ENCODE assay signal across 9 cellular contexts in the genomic region with DNA sequence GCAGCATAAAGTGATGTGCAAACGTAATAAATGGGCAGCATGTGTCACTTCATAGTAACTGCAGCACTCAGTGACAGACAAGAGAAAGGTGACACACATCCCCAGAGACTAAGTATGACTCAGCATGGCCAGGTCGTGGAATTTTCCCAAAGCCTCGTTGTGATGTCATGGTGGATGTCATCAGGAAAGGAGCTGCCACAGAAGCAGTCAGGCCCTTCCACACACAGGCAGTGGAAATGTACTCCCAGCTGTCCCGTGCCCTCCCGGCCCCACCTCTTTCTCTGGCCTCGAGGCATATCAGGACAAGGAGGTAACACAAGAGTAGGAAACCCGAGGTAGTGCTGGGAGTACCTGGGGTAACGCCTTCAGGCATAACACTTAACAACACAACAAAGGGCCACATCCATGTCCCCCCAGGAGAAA. TPM values are rescaled to one million over a fixed set of nuclear protein-coding genes. Genes with fewer than 3 reads are reported as not detected.
DNase-seq lines count a peak whose midpoint lies in the region; ATAC-seq, FAIRE-seq and TF ChIP-seq lines count a peak whose summit lies in the region.
"Had no signal": no experiment of that assay in that cellular context is flagged by ENCODE, and none has a peak within 500 bp of the region (broad histone marks: within the 10 kb centered on the region; RNA-seq: fewer than 3 reads in every experiment).

No MANE protein-coding gene starts in this region.

- TF ChIP-seq CTCF in AG10803 (conservative IDR thresholded peaks at IDR 0.05; ENCODE audit: low read length) (no peak), left lung (IDR thresholded peaks at IDR 0.05) (no peak)

- DNase-seq in AG10803 (ENCODE audit: low read depth) (peak; percentile 69), HK-2 (ENCODE audit: unreplicated experiment) (peak; percentile 68), adipocyte (ENCODE audit: low read depth) (peak; percentile 63), left lung (no peak), urothelium cell line (ENCODE audit: low spot score) (peak; percentile 79), amniotic stem cell (lab: John Stamatoyannopoulos, UW) (no peak), NCI-H1092 (lab: John Stamatoyannopoulos, UW) (no peak), DMS79 (lab: John Stamatoyannopoulos, UW) (no peak)

- peak; percentile 30 for FAIRE-seq in urothelium cell line (lab: Jason Lieb, UNC)

- no peak overlapping the region for H3K4me3 ChIP-seq in AG10803 (ENCODE audit: low read length)
- no peak overlapping the region for H3K4me3 ChIP-seq in adipocyte (ENCODE audit: low read length)
- no peak overlapping the region for H3K4me3 ChIP-seq in left lung
- H3K4me3 ChIP-seq: ascending aorta had no signal

- H3K36me3 ChIP-seq in adipocyte (ENCODE audit: control insufficient read depth, insufficient read depth, low read length, severe bottlenecking), result peaks cover 12% of the 10 kb centered on the region
- no peaks in the 10 kb centered on the region for H3K36me3 ChIP-seq in left lung
- H3K36me3 ChIP-seq: ascending aorta had no signal

- H3K9ac ChIP-seq in adipocyte (ENCODE audit: low read length), result no peak overlapping the region

- H3K9me3 ChIP-seq in adipocyte (ENCODE audit: control insufficient read depth, low read length) (no peaks in the 10 kb centered on the region), left lung (no peaks in the 10 kb centered on the region)
- H3K9me3 ChIP-seq: ascending aorta had no signal

- peak; percentile 75 for ATAC-seq in left lung

- no peak overlapping the region for H3K27ac ChIP-seq in left lung
- H3K27ac ChIP-seq: ascending aorta had no signal

- intact Hi-C loops in left lung (cut with DNase I), result no loop called here

- H3K4me1 ChIP-seq in adipocyte (ENCODE audit: control insufficient read depth, insufficient read depth, low read length) (peaks cover 13% of the 10 kb centered on the region), left lung (no peaks in the 10 kb centered on the region)
- H3K4me1 ChIP-seq: ascending aorta had no signal

- no peaks in the 10 kb centered on the region for H3K27me3 ChIP-seq in adipocyte (replicated peaks; ENCODE audit: control insufficient read depth, insufficient read depth, low read length)
- no peaks in the 10 kb centered on the region for H3K27me3 ChIP-seq in left lung
- H3K27me3 ChIP-seq: ascending aorta had no signal

RNA-seq across cellular contexts. Expression of gene PC, which starts 8.1 kb away (rescaled TPM):
- total RNA-seq in left lung, result 10 to 100 TPM; 20.3 to 27.4 TPM

RNA-seq across cellular contexts. Expression of gene C11orf86, which starts 25.0 kb away (rescaled TPM):
- not detected for total RNA-seq in left lung
- total RNA-seq: ascending aorta had no signal

Comparison
In these comparisons a context has a peak if more than half of its experiments do, and no peak if none do; other contexts are left out.
1. DNase-seq: peak in AG10803 (single experiment), HK-2 (single experiment), adipocyte (single experiment) and urothelium cell line (single experiment); none in left lung (0 of 2), amniotic stem cell (single experiment), NCI-H1092 (single experiment) and DMS79 (single experiment).